8 cellular contexts compared by ENCODE assay signal in the genomic region with DNA sequence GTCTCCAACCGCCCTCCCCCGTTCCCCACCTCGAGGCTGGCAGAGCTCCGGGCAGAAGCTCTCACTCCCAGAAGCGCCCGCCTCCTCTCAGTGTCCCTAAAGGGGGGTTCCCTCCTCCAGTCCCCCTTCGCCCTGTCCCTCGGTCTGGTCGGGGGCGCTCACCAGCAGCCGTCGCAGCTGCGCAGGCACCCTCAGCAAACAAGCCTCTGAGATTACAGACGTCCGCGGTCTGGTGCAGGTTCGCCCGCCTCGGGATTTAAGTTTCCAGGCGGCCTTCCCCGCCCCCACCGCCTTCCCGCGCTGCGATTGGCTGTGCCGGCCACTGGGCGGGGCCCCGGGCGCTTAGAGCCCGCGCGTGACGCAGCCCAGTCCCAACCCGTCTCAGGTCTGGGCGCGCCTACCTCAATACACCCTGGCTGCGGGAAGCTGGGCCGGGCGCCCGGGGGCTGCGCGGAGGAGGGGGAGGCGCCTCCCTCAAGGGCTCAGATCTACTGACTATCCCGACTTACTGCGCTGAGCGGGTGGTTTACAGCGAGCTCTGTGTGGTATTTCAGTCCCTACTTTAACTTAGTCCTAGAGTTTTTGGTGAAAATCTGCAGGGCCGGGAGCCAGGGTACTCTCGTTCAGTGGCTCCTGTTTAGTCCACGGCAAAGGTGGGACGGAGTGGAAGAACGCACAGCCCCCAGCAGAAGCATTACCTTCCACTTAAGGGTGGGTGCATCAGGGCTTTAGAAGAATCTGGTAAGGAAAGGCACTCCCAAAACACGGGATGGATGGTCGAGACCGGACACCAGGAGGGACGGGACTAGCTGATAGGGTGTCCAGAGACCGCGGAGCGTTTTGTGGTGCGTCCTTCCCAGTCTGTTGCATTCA. TPM values are rescaled to one million over a fixed set of nuclear protein-coding genes. Genes with fewer than 3 reads are reported as not detected.
DNase-seq lines count a peak whose midpoint lies in the region; ATAC-seq and TF ChIP-seq lines count a peak whose summit lies in the region.

Gene CTSV, minus strand, starts transcription at position 234 of the 873 bp plus-strand sequence. CDS start 1,099 bp downstream, outside the sequence.

- H3K4me3 ChIP-seq in BJ (ENCODE audit: low read depth, low read length) = peak within 1 kb of the TSS; percentile 43
- H3K4me3 ChIP-seq in mesendoderm (ENCODE audit: low read length) = peak within 1 kb of the TSS; percentile 69

- H3K27ac Mint-ChIP-seq in effector memory CD8-positive, alpha-beta T cell = no peak within 1 kb of the TSS

- peak within 1 kb of the TSS; percentile 96 for H3K18ac ChIP-seq in mesendoderm (ENCODE audit: low read length)

- peak within 1 kb of the TSS; percentile 63 to 77 for H3K4me3 Mint-ChIP-seq in effector memory CD8-positive, alpha-beta T cell

- CTCF ChIA-PET in BJ (lab: Yijun Ruan, JAX) = interaction anchor here (2.3 kb wide), 1 partner anchor 182 kb away, joined by 7 read pairs; no protein-coding TSS in a partner anchor

- H3K4me2 ChIP-seq in mesendoderm (ENCODE audit: low read length) = peak within 1 kb of the TSS; percentile 87

- peaks cover 40 to 61% of the 10 kb centered on the region in 2 donors for H3K27me3 Mint-ChIP-seq in effector memory CD8-positive, alpha-beta T cell

- H3K4me1 Mint-ChIP-seq in effector memory CD8-positive, alpha-beta T cell (ENCODE audit: low read depth in 2 of 2) = peaks cover 7 to 8% of the 10 kb centered on the region in 2 donors

- H4K5ac ChIP-seq in mesendoderm (ENCODE audit: low read length) = no peak within 1 kb of the TSS

- H3K36me3 Mint-ChIP-seq in effector memory CD8-positive, alpha-beta T cell (ENCODE audit: insufficient read depth) = no peaks in the 10 kb centered on the region

- peak within 1 kb of the TSS; percentile 86 for H3K27ac ChIP-seq in mesendoderm (ENCODE audit: low read depth, low read length)

- peak within 1 kb of the TSS; percentile 95 for H3K56ac ChIP-seq in mesendoderm (ENCODE audit: low read length)

- peaks cover 3% of the 10 kb centered on the region for H3K79me1 ChIP-seq in mesendoderm (ENCODE audit: low read length)

- POLR2A ChIA-PET in BJ (lab: Charles Lee) = no interaction called here

- peak within 1 kb of the TSS; percentile 83 for H2BK5ac ChIP-seq in mesendoderm (ENCODE audit: low read length)

- H3K4ac ChIP-seq in mesendoderm (ENCODE audit: low read depth, low read length) = peak within 1 kb of the TSS; percentile 39

- H2BK120ac ChIP-seq in mesendoderm (ENCODE audit: low read depth, low read length) = no peak within 1 kb of the TSS

- no peak within 1 kb of the TSS for H2AK5ac ChIP-seq in mesendoderm (ENCODE audit: low read length)

- peak; percentile 99 for ATAC-seq in GM19395 (IDR thresholded peaks at IDR 0.05; ENCODE audit: unreplicated experiment)
- ATAC-seq in HG03521 (IDR thresholded peaks at IDR 0.05; ENCODE audit: unreplicated experiment) = peak; percentile 92
- ATAC-seq in effector memory CD8-positive, alpha-beta T cell (replicated peaks) = peak; percentile 97

- TF ChIP-seq CTCF in BJ (IDR thresholded peaks at IDR 0.05; ENCODE audit: insufficient read depth, low read depth, low read length) = no peak

- DNase-seq in BJ (ENCODE audit: low read depth) (no peak), NCI-H774 (lab: John Stamatoyannopoulos, UW) (peak; percentile 90), mesendoderm (peak; percentile 97)
- peak; percentile 25 to 51 for DNase-seq in activated CD8-positive, alpha-beta memory T cell treated with anti-CD3 and anti-CD28 coated beads for 1 hour (ENCODE audit: extremely low read depth in 1 of 2, low read depth in 1 of 2)
- DNase-seq in effector memory CD8-positive, alpha-beta T cell = peak; percentile 30 to 39 (median 35)
- peak; percentile 58 for DNase-seq in stimulated activated CD8-positive, alpha-beta memory T cell treated with anti-CD3 and anti-CD28 coated beads, Interleukin-12 subunit alpha, Interleukin-12 subunit beta, amount 100 ng/mL, for 24 hours (ENCODE audit: extremely low read depth)

- no peaks in the 10 kb centered on the region for H3K9me3 Mint-ChIP-seq in effector memory CD8-positive, alpha-beta T cell

- H3K27me3 ChIP-seq in BJ (ENCODE audit: control insufficient read depth, insufficient read depth, low read length) (no peaks in the 10 kb centered on the region; the same call in 1 of the 2 replicates), mesendoderm (ENCODE audit: insufficient read depth, low read length, poor library complexity) (no peaks in the 10 kb centered on the region)

- no CpG with 5 or more reads among the region's 60 CpGs for WGBS in mesendoderm (ENCODE audit: extremely low coverage, insufficient coverage, low lambda C conversion rate)

- H3K79me2 ChIP-seq in mesendoderm (ENCODE audit: control insufficient read depth, insufficient read depth, low read length) = peaks cover 2% of the 10 kb centered on the region

- H4K8ac ChIP-seq in mesendoderm (ENCODE audit: low read depth, low read length) = no peak within 1 kb of the TSS

- peak within 1 kb of the TSS; percentile 27 for H2BK15ac ChIP-seq in mesendoderm (replicated peaks; ENCODE audit: low read depth)

- H3K36me3 ChIP-seq in BJ (ENCODE audit: control insufficient read depth, insufficient read depth, low read length) (no peaks in the 10 kb centered on the region), mesendoderm (ENCODE audit: control insufficient read depth, insufficient read depth, low read length) (peaks cover 2% of the 10 kb centered on the region)

- H3K4me1 ChIP-seq in mesendoderm (ENCODE audit: control insufficient read depth, low read depth, low read length) = peaks cover 2% of the 10 kb centered on the region

- H3K9ac ChIP-seq in mesendoderm (ENCODE audit: low read length) = peak within 1 kb of the TSS; percentile 89

- peak within 1 kb of the TSS; percentile 29 for H3K23ac ChIP-seq in mesendoderm (ENCODE audit: low read length)

RNA-seq across cellular contexts. Expression of gene CTSV, which starts in this region (rescaled TPM):
- polyA plus RNA-seq in BJ (2011; rRNA removed) = 0.32 and 0.47 TPM in 2 replicates
- polyA minus RNA-seq in BJ (2011; rRNA and poly(A)+ RNA removed) = not detected in 2 replicates
- 56.9 TPM for polyA plus RNA-seq in mesendoderm (2013, experiment 1 of 2)
- 61.7 TPM for polyA plus RNA-seq in mesendoderm (2013, experiment 2 of 2)
